ENCODE assay signal across 8 cellular contexts in genomic region chr1:22428672-22429071, GRCh38. TPM values are rescaled to one million over a fixed set of nuclear protein-coding genes. Genes with fewer than 3 reads are reported as not detected.
DNase-seq lines count a peak whose midpoint lies in the region; ATAC-seq and TF ChIP-seq lines count a peak whose summit lies in the region.

No MANE protein-coding gene starts in this region.

- H3K36me3 Mint-ChIP-seq in CD8-positive, alpha-beta T cell, result no peaks in the 10 kb centered on the region

- CTCF ChIA-PET in CD8-positive, alpha-beta T cell (lab: Charles Lee), result no interaction called here
- CTCF ChIA-PET in HCT116 (lab: Charles Lee), result interaction anchor here (0.6 kb wide), 1 partner anchor 33 kb away, joined by 3 read pairs; no protein-coding TSS in a partner anchor

- intact Hi-C loops in CD8-positive, alpha-beta T cell (cut with DNase I, micrococcal nuclease), result loop anchor here (1.0 kb wide), 1 partner anchor 23 kb away; the partner anchor contains the start of gene ZBTB40 (in 2 of the 2)
- intact Hi-C loops in HCT116 (cut with micrococcal nuclease), result no loop called here

- H3K9me3 Mint-ChIP-seq in CD8-positive, alpha-beta T cell, result no peaks in the 10 kb centered on the region

- H3K27ac ChIP-seq in CD8-positive, alpha-beta T cell (ENCODE audit: low read depth, low read length), result no peak overlapping the region
- H3K27ac ChIP-seq in HCT116 (ENCODE audit: low read depth, low read length) (peak overlapping the region; percentile 18; the same call in 1 of the 2 replicates), duodenal mucosa (ENCODE audit: low read depth, low read length) (no peak overlapping the region)

- H3K27ac Mint-ChIP-seq in CD8-positive, alpha-beta T cell, result no peak overlapping the region

- H3K9me3 ChIP-seq in CD8-positive, alpha-beta T cell (ENCODE audit: low read length), result no peaks in the 10 kb centered on the region
- H3K9me3 ChIP-seq in HCT116 (ENCODE audit: control insufficient read depth in 1 of 2, insufficient read depth in 1 of 2, low read depth in 1 of 2, low read length in 2 of 2) (no peaks in the 10 kb centered on the region), duodenal mucosa (ENCODE audit: control insufficient read depth in 1 of 2, low read length in 2 of 2) (no peaks in the 10 kb centered on the region), mononuclear cell (ENCODE audit: low read depth, low read length) (no peaks in the 10 kb centered on the region)

- ATAC-seq in CD8-positive, alpha-beta T cell, result peak; percentile 74
- ATAC-seq in HCT116 (peak; percentile 96), GM18517 (IDR thresholded peaks at IDR 0.05; ENCODE audit: unreplicated experiment) (no peak)

- peak; percentile 31 for TF ChIP-seq POLR2A in HCT116 (IDR thresholded peaks at IDR 0.05; ENCODE audit: borderline replicate concordance, extremely low read depth, insufficient read depth, insufficient read length)

- no TSS peak for BruUV-seq in HCT116 (replicated peaks; lab: Mats Ljungman, UMichigan)

- POLR2A ChIA-PET in CD8-positive, alpha-beta T cell (lab: Charles Lee), result no interaction called here
- POLR2A ChIA-PET in HCT116 (lab: Charles Lee), result no interaction called here

- RAD21 ChIA-PET in HCT116 (lab: Charles Lee; ENCODE audit: low non-redundant PET in 1 of 2, low total read pairs in 2 of 2, uncharacterized antibody in 2 of 2, unreplicated experiment in 2 of 2), result no interaction called here

- no peak for TF ChIP-seq CTCF in CD8-positive, alpha-beta T cell (IDR thresholded peaks at IDR 0.05)
- no peak for TF ChIP-seq CTCF in HCT116 (IDR thresholded peaks at IDR 0.05 in 2 of 3, conservative IDR thresholded peaks at IDR 0.05 in 1 of 3; ENCODE audit: borderline replicate concordance in 1 of 3, insufficient read depth in 1 of 3, low read depth in 2 of 3, low read length in 2 of 3)

- in situ Hi-C loops in SK-MEL-5 (cut with HindIII; ENCODE audit: low pct_unique_long_range_greater_than_20kb, low sequenced_read_pairs), result no loop called here

- H3K4me3 ChIP-seq in CD8-positive, alpha-beta T cell (ENCODE audit: low read depth, low read length), result peak overlapping the region; percentile 15
- H3K4me3 ChIP-seq in HCT116 (replicated peaks in 1 of 2; ENCODE audit: low read depth in 1 of 2, low read length in 2 of 2), result peak overlapping the region; percentile 50 to 55
- peak overlapping the region; percentile 64 to 66 for H3K4me3 ChIP-seq in duodenal mucosa (ENCODE audit: low read depth in 1 of 2, low read length in 2 of 2)
- peak overlapping the region; percentile 37 for H3K4me3 ChIP-seq in mononuclear cell (ENCODE audit: low read length)

- H3K4me2 ChIP-seq in HCT116 (ENCODE audit: low read length), result peak overlapping the region; percentile 70

- H3K9ac ChIP-seq in HCT116 (ENCODE audit: low read length) (peak overlapping the region; percentile 38), duodenal mucosa (ENCODE audit: low read depth in 1 of 2, low read length in 2 of 2) (no peak overlapping the region)

- H3K4me3 Mint-ChIP-seq in CD8-positive, alpha-beta T cell, result peak overlapping the region; percentile 79

- no peaks in the 10 kb centered on the region for H4K20me1 ChIP-seq in HCT116 (ENCODE audit: insufficient read depth)

- DNase-seq in CD8-positive, alpha-beta T cell, result peak in 1 of 7 experiments; percentile 46
- peak; percentile 69 for DNase-seq in HCT116 (ENCODE audit: low read depth, low spot score)
- DNase-seq in SK-MEL-5 (ENCODE audit: low read depth, low spot score), result peak; percentile 73
- no peak for DNase-seq in activated CD4-positive, CD25-positive, alpha-beta regulatory T cell treated with anti-CD3 and anti-CD28 coated beads, Interleukin-2, amount 50 U/mL, for 72 hours
- DNase-seq in NCI-H1105 (lab: John Stamatoyannopoulos, UW), result no peak

- H3K4me1 Mint-ChIP-seq in CD8-positive, alpha-beta T cell (ENCODE audit: low read depth), result no peaks in the 10 kb centered on the region

- no peaks in the 10 kb centered on the region for H3K27me3 ChIP-seq in CD8-positive, alpha-beta T cell (ENCODE audit: insufficient read depth, low read length)
- no peaks in the 10 kb centered on the region for H3K27me3 ChIP-seq in HCT116 (ENCODE audit: insufficient read depth, low read length)
- no peaks in the 10 kb centered on the region for H3K27me3 ChIP-seq in duodenal mucosa (ENCODE audit: control insufficient read depth in 1 of 2, insufficient read depth in 2 of 2, low read length in 2 of 2)
- H3K27me3 ChIP-seq in mononuclear cell (ENCODE audit: insufficient read depth, low read length), result no peaks in the 10 kb centered on the region

- no peak for TF ChIP-seq RAD21 in HCT116 (IDR thresholded peaks at IDR 0.05; ENCODE audit: low read depth)

- H3K9me2 ChIP-seq in HCT116 (ENCODE audit: insufficient read depth), result no peaks in the 10 kb centered on the region

- peaks cover 14% of the 10 kb centered on the region for H3K27me3 Mint-ChIP-seq in CD8-positive, alpha-beta T cell (ENCODE audit: low read depth)

- no peaks in the 10 kb centered on the region for H3K4me1 ChIP-seq in CD8-positive, alpha-beta T cell (ENCODE audit: insufficient read depth, low read length)
- H3K4me1 ChIP-seq in HCT116 (ENCODE audit: control insufficient read depth in 1 of 2, insufficient read depth in 2 of 2, low read length in 2 of 2) (peaks cover 0 to 3% of the 10 kb centered on the region in 2 experiments; a peak in 1 of 4 replicates), duodenal mucosa (ENCODE audit: control insufficient read depth in 1 of 2, insufficient read depth in 2 of 2, low read length in 2 of 2) (no peaks in the 10 kb centered on the region), mononuclear cell (ENCODE audit: insufficient read depth, low read length) (no peaks in the 10 kb centered on the region)

- no peaks in the 10 kb centered on the region for H3K36me3 ChIP-seq in CD8-positive, alpha-beta T cell (ENCODE audit: insufficient read depth, low read length)
- H3K36me3 ChIP-seq in HCT116 (ENCODE audit: control insufficient read depth in 1 of 2, insufficient read depth in 2 of 2, low read length in 2 of 2) (no peaks in the 10 kb centered on the region), duodenal mucosa (ENCODE audit: control insufficient read depth in 1 of 2, insufficient read depth in 2 of 2, low read length in 2 of 2) (no peaks in the 10 kb centered on the region)

- no peaks in the 10 kb centered on the region for H3K79me2 ChIP-seq in HCT116 (ENCODE audit: insufficient read depth, low read length)

- H2AFZ ChIP-seq in HCT116 (ENCODE audit: low read depth, low read length, poor library complexity, severe bottlenecking), result peak overlapping the region; percentile 99

TF ChIP-seq in HCT116, 20 proteins besides CTCF, POLR2A, EP300 and RAD21 (continues in another document):
- TF ChIP-seq ZBTB33 (IDR thresholded peaks at IDR 0.05; ENCODE audit: extremely low read depth, insufficient replicate concordance, low read length) (no peak), YY1 (IDR thresholded peaks at IDR 0.05; ENCODE audit: extremely low read depth, insufficient replicate concordance, low read depth, low read length) (no peak), EZH2 (IDR thresholded peaks at IDR 0.05) (no peak), SIN3A (IDR thresholded peaks at IDR 0.05; ENCODE audit: low read depth) (no peak), SP1 (IDR thresholded peaks at IDR 0.05; ENCODE audit: low read depth) (peak; percentile 83), CBX3 (IDR thresholded peaks at IDR 0.05; ENCODE audit: low read depth) (0 out of 2 replicates have a peak, but pooled peaks have one; percentile 22), EZH2phosphoT487 (IDR thresholded peaks at IDR 0.05; ENCODE audit: borderline replicate concordance) (no peak), ZNF274 (IDR thresholded peaks at IDR 0.05; ENCODE audit: low read depth, low read length) (no peak), ZFX (IDR thresholded peaks at IDR 0.05) (no peak), CEBPB (IDR thresholded peaks at IDR 0.05; ENCODE audit: low read depth) (no peak), ELF1 (IDR thresholded peaks at IDR 0.05; ENCODE audit: borderline replicate concordance, low read depth) (peak; percentile 99), EGR1 (IDR thresholded peaks at IDR 0.05; ENCODE audit: low read depth) (no peak), POLR2AphosphoS5 (IDR thresholded peaks at IDR 0.05; ENCODE audit: low read depth, low read length) (no peak), FOSL1 (IDR thresholded peaks at IDR 0.05; ENCODE audit: low read depth) (no peak)
- TF ChIP-seq, protein P1, sequence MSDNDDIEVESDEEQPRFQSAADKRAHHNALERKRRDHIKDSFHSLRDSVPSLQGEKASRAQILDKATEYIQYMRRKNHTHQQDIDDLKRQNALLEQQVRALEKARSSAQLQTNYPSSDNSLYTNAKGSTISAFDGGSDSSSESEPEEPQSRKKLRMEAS (IDR thresholded peaks at IDR 0.05), result peak; percentile 26; the same call in 1 of the 2 replicates
- TF ChIP-seq, protein P2, sequence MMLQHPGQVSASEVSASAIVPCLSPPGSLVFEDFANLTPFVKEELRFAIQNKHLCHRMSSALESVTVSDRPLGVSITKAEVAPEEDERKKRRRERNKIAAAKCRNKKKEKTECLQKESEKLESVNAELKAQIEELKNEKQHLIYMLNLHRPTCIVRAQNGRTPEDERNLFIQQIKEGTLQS (IDR thresholded peaks at IDR 0.05), result no peak

RNA-seq across cellular contexts. Expression of gene ZBTB40, which starts 23.0 kb away (rescaled TPM):
- total RNA-seq in CD8-positive, alpha-beta T cell, result 10 to 100 TPM; 20.9 to 21.3 TPM
- total RNA-seq in HCT116 (2021; ENCODE audit: unreplicated experiment) (19.5 TPM), mononuclear cell (14.8 TPM)
- 8.4 and 10.1 TPM in 2 replicates for polyA plus RNA-seq in HCT116 (2012)
- 14.2 and 14.7 TPM in 2 replicates for total RNA-seq in SK-MEL-5 (2014; rRNA removed; shearing (Covaris generic))
- 9.4 and 13.6 TPM in 2 replicates for polyA plus RNA-seq in SK-MEL-5 (2015; cell fraction: cytosol; rRNA removed)
- polyA plus RNA-seq in SK-MEL-5 (2015; cell fraction: nucleus; rRNA removed), result 55.3 and 62.0 TPM in 2 replicates

Comparison
In these comparisons a context has a peak if more than half of its experiments do, and no peak if none do; other contexts are left out.
1. DNase-seq: peak in HCT116 (single experiment) and SK-MEL-5 (single experiment); none in activated CD4-positive, CD25-positive, alpha-beta regulatory T cell treated with anti-CD3 and anti-CD28 coated beads, Interleukin-2, amount 50 U/mL, for 72 hours (single experiment) and NCI-H1105 (single experiment).
2. H3K4me3 ChIP-seq: peak in every context shown above with its lines; median percentile 65 in duodenal mucosa; 52 in HCT116; 37 in mononuclear cell; 15 in CD8-positive, alpha-beta T cell.